Comparison of ENCODE assay signal across 35 cellular contexts in the genomic region with DNA sequence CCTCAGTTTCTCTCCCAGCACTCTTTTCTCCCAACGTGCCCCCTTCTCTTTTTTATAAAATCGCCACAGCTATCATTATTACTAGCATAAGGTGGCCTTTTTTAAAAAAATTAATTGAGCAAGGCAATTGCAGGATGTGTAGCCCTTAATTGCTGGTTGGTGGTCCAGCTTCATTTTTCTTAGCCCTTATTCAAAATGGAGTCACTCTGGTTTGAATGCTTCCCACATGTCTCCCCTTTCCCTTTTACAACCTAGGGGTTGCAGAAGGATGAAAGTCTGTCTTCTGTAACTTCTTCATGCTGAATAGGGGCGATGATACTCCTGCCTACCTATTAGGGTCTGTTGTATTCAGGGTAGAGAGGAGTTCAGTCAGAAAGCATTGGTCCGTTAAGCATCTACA. TPM values are rescaled to one million over a fixed set of nuclear protein-coding genes. Genes with fewer than 3 reads are reported as not detected.
"Had no signal": no experiment of that assay in that cellular context is flagged by ENCODE, and none has a peak within 500 bp of the region (broad histone marks: within the 10 kb centered on the region; RNA-seq: fewer than 3 reads in every experiment).

No MANE protein-coding gene starts in this region.

- H3K27me3 Mint-ChIP-seq: naive B cell; progenitor cell of endocrine pancreas; stimulated activated memory B cell treated with anti-CD40 and anti-IgM and Interleukin-4, amounts not matched to agents 10 μg/mL and 1 μg/mL and 100 μg/mL, for 72 hours; stimulated activated naive CD8-positive, alpha-beta T cell treated with anti-CD3 and anti-CD28 coated beads, Interleukin-15, amount 100 ng/mL, for 72 hours; type B pancreatic cell had no signal

- H3K4me2 ChIP-seq: smooth muscle cell had no signal

- H3K79me2 ChIP-seq: parathyroid adenoma had no signal

- ATAC-seq: naive thymus-derived CD8-positive, alpha-beta T cell; psoas muscle; right cardiac atrium; sciatic nerve; stimulated activated memory B cell treated with anti-CD40 and anti-IgM and Interleukin-4, amounts not matched to agents 10 μg/mL and 1 μg/mL and 100 μg/mL, for 72 hours; stimulated activated naive CD8-positive, alpha-beta T cell treated with anti-CD3 and anti-CD28 coated beads, Interleukin-15, amount 100 ng/mL, for 72 hours; stimulated activated naive CD8-positive, alpha-beta T cell treated with anti-CD3 and anti-CD28 coated beads, Interleukin-15, Interleukin-2, amounts not matched to agents 100 U/mL and 50 U/mL, for 24 hours; upper lobe of right lung had no signal

- H3K27ac Mint-ChIP-seq: naive B cell; nephron progenitor cell; progenitor cell of endocrine pancreas; stimulated activated memory B cell treated with anti-CD40 and anti-IgM and Interleukin-4, amounts not matched to agents 10 μg/mL and 1 μg/mL and 100 μg/mL, for 72 hours; stimulated activated naive CD8-positive, alpha-beta T cell treated with anti-CD3 and anti-CD28 coated beads, Interleukin-15, amount 100 ng/mL, for 72 hours; type B pancreatic cell had no signal

- DNase-seq: naive B cell; naive thymus-derived CD8-positive, alpha-beta T cell; nephron progenitor cell; nucleus accumbens; ovary; posterior cingulate gyrus; psoas muscle; right cardiac atrium; spleen; stimulated activated CD4-positive, alpha-beta T cell treated with anti-CD3 and anti-CD28 coated beads, Interleukin-12 subunit alpha, Interleukin-12 subunit beta, amount 100 ng/mL, for 4 hours; stimulated activated CD4-positive, alpha-beta T cell treated with anti-CD3 and anti-CD28 coated beads, Interleukin-1b, Interleukin-23, amount 100 ng/mL, for 48 hours; stimulated activated CD4-positive, alpha-beta T cell treated with anti-CD3 and anti-CD28 coated beads, Interleukin-4, amount 100 ng/mL, for 1 hour; stimulated activated CD4-positive, alpha-beta T cell treated with anti-CD3 and anti-CD28 coated beads, Interleukin-4, amount 100 ng/mL, for 4 hours; stimulated activated CD8-positive, alpha-beta memory T cell treated with anti-CD3 and anti-CD28 coated beads, Interleukin-4, amount 100 ng/mL, for 48 hours; stimulated activated naive CD4-positive, alpha-beta T cell; stimulated activated naive CD8-positive, alpha-beta T cell treated with anti-CD3 and anti-CD28 coated beads, Interleukin-15, amount 100 ng/mL, for 72 hours; stimulated activated naive CD8-positive, alpha-beta T cell treated with anti-CD3 and anti-CD28 coated beads, Interleukin-15, Interleukin-2, amounts not matched to agents 100 U/mL and 50 U/mL, for 24 hours; substantia nigra; testis; tibial artery; transverse colon; upper lobe of right lung; uterus had no signal

- H3K4me1 Mint-ChIP-seq: naive B cell; nephron progenitor cell; neural crest cell; stimulated activated memory B cell treated with anti-CD40 and anti-IgM and Interleukin-4, amounts not matched to agents 10 μg/mL and 1 μg/mL and 100 μg/mL, for 72 hours; stimulated activated naive CD8-positive, alpha-beta T cell treated with anti-CD3 and anti-CD28 coated beads, Interleukin-15, amount 100 ng/mL, for 72 hours had no signal

- H3K9ac ChIP-seq: parathyroid adenoma had no signal

- H3K4me1 ChIP-seq: parathyroid adenoma, psoas muscle, spleen, suprapubic skin, testis, tibial artery, transverse colon, upper lobe of right lung, uterus had no signal

- H2AFZ ChIP-seq: parathyroid adenoma had no signal

- H3K36me3 Mint-ChIP-seq: type B pancreatic cell had no signal

- H3K4me3 ChIP-seq: ovary, psoas muscle, skin epidermis, smooth muscle cell, spleen, suprapubic skin, testis, tibial artery, transverse colon, upper lobe of right lung, uterus had no signal

- H3K4me3 Mint-ChIP-seq: naive B cell; naive thymus-derived CD8-positive, alpha-beta T cell; nephron progenitor cell; neural crest cell; stimulated activated memory B cell treated with anti-CD40 and anti-IgM and Interleukin-4, amounts not matched to agents 10 μg/mL and 1 μg/mL and 100 μg/mL, for 72 hours; stimulated activated naive CD8-positive, alpha-beta T cell treated with anti-CD3 and anti-CD28 coated beads, Interleukin-15, amount 100 ng/mL, for 72 hours; type B pancreatic cell had no signal

- H3K36me3 ChIP-seq: neutrophil, ovary, spleen, suprapubic skin, tibial artery, transverse colon, upper lobe of right lung, uterus had no signal

- H3K9me3 ChIP-seq: neutrophil, ovary, testis, upper lobe of right lung, uterus had no signal

- H3K27me3 ChIP-seq: neutrophil, ovary, spleen, suprapubic skin, testis, tibial artery, transverse colon, upper lobe of right lung, uterus had no signal

- H3K27ac ChIP-seq: neutrophil, ovary, parathyroid adenoma, psoas muscle, skin epidermis, spleen, suprapubic skin, testis, tibial artery, transverse colon, upper lobe of right lung, uterus had no signal

RNA-seq across cellular contexts. Expression of a gene that starts 36.6 kb away (rescaled TPM):
- total RNA-seq: naive thymus-derived CD8-positive, alpha-beta T cell; osteoblast; ovary; psoas muscle; renal cortical epithelial cell; right cardiac atrium; smooth muscle cell; upper lobe of right lung had no signal
- polyA plus RNA-seq: naive thymus-derived CD8-positive, alpha-beta T cell; smooth muscle cell had no signal
